Comparison of ENCODE assay signal across 1 cellular context in genomic region chr11:129996113-129996870, GRCh38.
TF ChIP-seq lines count a peak whose summit lies in the region.

No MANE protein-coding gene starts in this region.

TF ChIP-seq in HepG2, 621 proteins besides CTCF, POLR2A, EP300 and RAD21:
- no peak for TF ChIP-seq ZNF780A (CRISPR knock-in tag; IDR thresholded peaks at IDR 0.05)
- TF ChIP-seq ZBTB37 (CRISPR knock-in tag; IDR thresholded peaks at IDR 0.05), result no peak
- TF ChIP-seq ZNF713 (CRISPR knock-in tag; IDR thresholded peaks at IDR 0.05), result no peak
- no peak for TF ChIP-seq POGK (CRISPR knock-in tag; conservative IDR thresholded peaks at IDR 0.05)
- no peak for TF ChIP-seq MIXL1 (CRISPR knock-in tag; IDR thresholded peaks at IDR 0.05)
- no peak for TF ChIP-seq HHEX (CRISPR knock-in tag; IDR thresholded peaks at IDR 0.05)
- TF ChIP-seq ERF (CRISPR knock-in tag; IDR thresholded peaks at IDR 0.05), result no peak
- no peak for TF ChIP-seq PREB (CRISPR knock-in tag; IDR thresholded peaks at IDR 0.05)
- TF ChIP-seq PLRG1 (conservative IDR thresholded peaks at IDR 0.05), result no peak
- no peak for TF ChIP-seq ZNF550 (CRISPR knock-in tag; IDR thresholded peaks at IDR 0.05; ENCODE audit: borderline replicate concordance)
- TF ChIP-seq DBP (CRISPR knock-in tag; IDR thresholded peaks at IDR 0.05; ENCODE audit: not compliant biosample characterization), result no peak
- TF ChIP-seq ZNF557 (CRISPR knock-in tag; IDR thresholded peaks at IDR 0.05), result no peak
- TF ChIP-seq JUN (CRISPR knock-in tag; IDR thresholded peaks at IDR 0.05), result no peak
- TF ChIP-seq TFAP4 (IDR thresholded peaks at IDR 0.05; ENCODE audit: borderline replicate concordance, low read depth), result no peak
- TF ChIP-seq REL (CRISPR knock-in tag; conservative IDR thresholded peaks at IDR 0.05), result no peak
- no peak for TF ChIP-seq RNF219 (CRISPR knock-in tag; IDR thresholded peaks at IDR 0.05)
- TF ChIP-seq ZNF652 (CRISPR knock-in tag; IDR thresholded peaks at IDR 0.05; ENCODE audit: borderline replicate concordance, low read depth), result no peak
- TF ChIP-seq ZNF512B (CRISPR knock-in tag; IDR thresholded peaks at IDR 0.05; ENCODE audit: borderline replicate concordance), result no peak
- no peak for TF ChIP-seq FIP1L1 (IDR thresholded peaks at IDR 0.05; ENCODE audit: borderline replicate concordance, insufficient read depth, low read depth, low read length)
